ENCODE assay signal across 12 cellular contexts in the genomic region with DNA sequence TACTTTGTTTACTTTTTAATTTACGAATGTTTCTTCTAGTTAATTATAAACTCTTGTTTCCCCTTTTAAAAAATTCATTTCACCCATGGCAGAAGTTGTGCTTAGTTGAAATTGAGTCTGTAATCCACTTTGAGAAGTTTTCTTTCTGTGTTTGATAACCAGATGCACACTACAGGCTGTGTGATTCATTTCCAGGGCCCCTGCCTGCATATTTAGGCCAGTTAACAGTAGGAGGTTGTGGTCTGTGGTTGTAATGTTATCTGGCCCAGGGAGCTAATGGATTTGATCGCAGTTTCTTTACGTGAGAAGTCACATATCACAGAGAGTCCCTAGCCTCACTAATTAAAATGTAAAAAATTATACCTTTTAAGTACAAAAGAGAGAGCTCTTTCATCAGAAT. TPM values are rescaled to one million over a fixed set of nuclear protein-coding genes. Genes with fewer than 3 reads are reported as not detected.
DNase-seq lines count a peak whose midpoint lies in the region; TF ChIP-seq lines count a peak whose summit lies in the region.
"Had no signal": no experiment of that assay in that cellular context is flagged by ENCODE, and none has a peak within 500 bp of the region (broad histone marks: within the 10 kb centered on the region; RNA-seq: fewer than 3 reads in every experiment).

No MANE protein-coding gene starts in this region.

- H3K9me3 Mint-ChIP-seq in osteocyte (ENCODE audit: unreplicated experiment), result no peaks in the 10 kb centered on the region

- H3K27me3 Mint-ChIP-seq in osteocyte (ENCODE audit: unreplicated experiment), result peaks cover 34% of the 10 kb centered on the region

- DNase-seq in NCI-H2227 (lab: John Stamatoyannopoulos, UW; ENCODE audit: unreplicated experiment) (peak; percentile 15), NCI-H2227 treated with DMSO at 0.1 percent for 48 hours (lab: John Stamatoyannopoulos, UW) (no peak), NCI-H69 (lab: John Stamatoyannopoulos, UW) (peak; percentile 96), astrocyte of the spinal cord (ENCODE audit: low read depth, low spot score) (peak; percentile 72), retina (peak; percentile 36), osteocyte (ENCODE audit: extremely low spot score, unreplicated experiment) (no peak), GM19240 (ENCODE audit: insufficient read length, low spot score) (no peak), AML-193 (lab: John Stamatoyannopoulos, UW) (no peak)
- DNase-seq: IMR-90, lower lobe of right lung, T-helper 9 cell had no signal

- peaks cover 8% of the 10 kb centered on the region for H3K4me1 Mint-ChIP-seq in osteocyte (ENCODE audit: unreplicated experiment)

- H3K27ac Mint-ChIP-seq in osteocyte (ENCODE audit: unreplicated experiment), result no peak overlapping the region

- in situ Hi-C loops in astrocyte of the spinal cord (cut with HindIII; ENCODE audit: low sequenced_read_pairs), result no loop called here

- no peak overlapping the region for H3K4me3 Mint-ChIP-seq in osteocyte (ENCODE audit: unreplicated experiment)

- no peak overlapping the region for H3K4me3 ChIP-seq in astrocyte of the spinal cord (ENCODE audit: low read depth, low read length)
- H3K4me3 ChIP-seq: lower lobe of right lung, thoracic aorta had no signal

- H3K36me3 Mint-ChIP-seq in osteocyte (ENCODE audit: unreplicated experiment), result no peaks in the 10 kb centered on the region

- TF ChIP-seq CTCF in astrocyte of the spinal cord (IDR thresholded peaks at IDR 0.05; ENCODE audit: low read depth, low read length) (no peak), osteocyte (IDR thresholded peaks at IDR 0.05) (no peak)

RNA-seq across cellular contexts. Expression of a gene that starts 3.3 kb away (rescaled TPM):
- total RNA-seq in osteocyte, result not detected in 2 replicates
- total RNA-seq: IMR-90, lower lobe of right lung had no signal

Comparison
In these comparisons a context has a peak if more than half of its experiments do, and no peak if none do; other contexts are left out.
1. DNase-seq: peak in NCI-H2227 (single experiment), NCI-H69 (single experiment), astrocyte of the spinal cord (single experiment) and retina (single experiment); none in NCI-H2227 treated with DMSO at 0.1 percent for 48 hours (single experiment), osteocyte (single experiment), GM19240 (single experiment) and AML-193 (0 of 2).